In the genomic region with DNA sequence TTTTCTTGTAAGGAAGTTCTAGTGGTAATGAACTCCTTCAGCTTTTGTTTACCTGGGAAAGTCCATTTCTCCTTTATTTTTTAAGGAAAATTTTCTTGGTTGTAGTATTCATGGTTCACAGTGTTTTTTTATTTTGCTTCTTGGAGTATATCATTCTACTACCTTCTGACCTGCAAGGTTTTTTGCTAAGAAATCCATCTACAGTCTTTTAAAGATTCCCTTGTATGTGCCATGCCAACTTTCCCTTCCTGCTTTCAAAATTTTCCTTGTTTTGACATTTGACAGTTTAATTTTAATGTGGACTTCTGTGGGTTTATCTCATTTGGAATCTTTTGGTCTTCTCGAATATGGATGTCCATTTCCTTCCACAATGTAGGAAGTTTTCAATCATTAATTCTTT, we compare ENCODE assay signal across 29 cellular contexts.
"Had no signal": no experiment of that assay in that cellular context is flagged by ENCODE, and none has a peak within 500 bp of the region (broad histone marks: within the 10 kb centered on the region; RNA-seq: fewer than 3 reads in every experiment).

No MANE protein-coding gene starts in this region.

- H3K27me3 Mint-ChIP-seq: dendritic cell treated with granulocyte-macrophage colony-stimulating factor and Interleukin-4, amounts not matched to agents 40 ng/mL and 50 ng/mL, for 4 days; effector memory CD8-positive, alpha-beta T cell had no signal

- DNase-seq: colonic mucosa; cortex of kidney; dermis blood vessel endothelial cell; dorsolateral prefrontal cortex; effector CD4-positive, alpha-beta T cell; effector CD8-positive, alpha-beta T cell; effector memory CD4-positive, alpha-beta T cell; effector memory CD8-positive, alpha-beta T cell; endodermal cell; erythroblast; esophagus squamous epithelium; foreskin fibroblast; foreskin keratinocyte; foreskin melanocyte; gastrocnemius medialis; glutamatergic neuron; head of caudate nucleus; heart left ventricle; heart right ventricle had no signal

- H3K4me3 Mint-ChIP-seq: dendritic cell treated with granulocyte-macrophage colony-stimulating factor and Interleukin-4, amounts not matched to agents 40 ng/mL and 50 ng/mL, for 4 days; effector memory CD8-positive, alpha-beta T cell; endodermal cell had no signal

- H3K36me3 ChIP-seq: colonic mucosa, esophagus muscularis mucosa, esophagus squamous epithelium, gastrocnemius medialis, gastroesophageal sphincter, heart left ventricle, heart right ventricle had no signal

- H3K27ac Mint-ChIP-seq: dendritic cell treated with granulocyte-macrophage colony-stimulating factor and Interleukin-4, amounts not matched to agents 40 ng/mL and 50 ng/mL, for 4 days; effector memory CD8-positive, alpha-beta T cell; endodermal cell had no signal

- H3K27ac ChIP-seq: colonic mucosa, coronary artery, dorsolateral prefrontal cortex, epithelial cell of prostate, esophagus muscularis mucosa, esophagus squamous epithelium, foreskin keratinocyte, gastrocnemius medialis, gastroesophageal sphincter, heart left ventricle, heart right ventricle had no signal

- H3K9me3 ChIP-seq: colonic mucosa, esophagus squamous epithelium, gastrocnemius medialis had no signal

- H3K4me1 ChIP-seq: colonic mucosa, esophagus muscularis mucosa, esophagus squamous epithelium, foreskin keratinocyte, gastrocnemius medialis, gastroesophageal sphincter, heart left ventricle, heart right ventricle had no signal

- FAIRE-seq: colon, endometrium, endothelial cell of umbilical vein, frontal cortex had no signal

- H3K4me3 ChIP-seq: colonic mucosa, coronary artery, dorsolateral prefrontal cortex, esophagus muscularis mucosa, esophagus squamous epithelium, gastrocnemius medialis, gastroesophageal sphincter, heart left ventricle, heart right ventricle had no signal

- ATAC-seq: effector memory CD8-positive, alpha-beta T cell; esophagus mucosa; foreskin keratinocyte; gastrocnemius medialis; gastroesophageal sphincter; heart left ventricle; heart right ventricle had no signal

- H3K27me3 ChIP-seq: colonic mucosa, dorsolateral prefrontal cortex, esophagus muscularis mucosa, esophagus squamous epithelium, foreskin keratinocyte, gastrocnemius medialis, gastroesophageal sphincter, heart left ventricle, heart right ventricle had no signal

- H3K4me1 Mint-ChIP-seq: endodermal cell had no signal
